In the genomic region with DNA sequence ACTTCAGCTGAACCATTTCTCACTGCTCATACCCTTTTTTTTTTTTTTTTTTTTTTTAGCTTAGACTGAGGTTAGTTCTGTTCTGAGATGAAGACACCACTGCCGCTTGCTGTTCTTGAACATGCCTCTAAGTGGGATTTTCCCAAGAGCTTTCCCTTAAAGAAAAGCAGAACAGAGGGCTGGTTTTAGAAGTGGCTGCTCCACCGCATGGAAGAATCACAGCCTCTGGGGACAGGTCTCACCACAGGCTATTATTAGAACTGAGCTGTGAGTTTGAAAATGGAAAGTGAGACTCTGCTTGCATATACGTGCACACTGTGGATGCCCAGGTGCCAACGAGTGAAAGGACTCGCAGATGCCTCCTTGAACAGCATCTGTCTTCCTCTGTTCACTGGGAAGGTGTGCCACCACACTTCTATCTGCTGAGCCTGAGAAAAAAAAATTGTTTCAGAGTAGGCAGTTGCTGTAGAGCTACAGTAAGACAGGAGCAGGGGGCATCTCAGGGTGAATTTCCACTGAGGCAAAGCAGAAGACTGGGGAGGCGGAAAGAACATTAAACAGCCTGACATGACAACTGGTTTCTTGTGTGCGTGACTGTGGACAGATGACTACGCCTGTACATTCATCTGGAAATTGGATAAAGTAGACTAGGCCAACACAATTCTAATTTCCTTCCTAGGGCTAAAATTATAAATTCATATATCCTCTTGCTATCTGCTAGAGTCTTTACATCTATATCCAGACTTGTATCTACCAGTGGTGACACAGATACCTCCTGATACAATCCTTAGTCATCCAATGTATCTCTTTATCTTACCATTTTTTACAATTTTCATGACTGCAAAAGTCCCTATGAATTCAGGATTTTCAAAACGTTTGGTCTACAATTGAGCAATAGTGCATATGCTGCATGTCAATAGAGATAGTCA, we compare ENCODE assay signal across 12 cellular contexts.
DNase-seq lines count a peak whose midpoint lies in the region; ATAC-seq, FAIRE-seq and TF ChIP-seq lines count a peak whose summit lies in the region.
"Had no signal": no experiment of that assay in that cellular context is flagged by ENCODE, and none has a peak within 500 bp of the region (broad histone marks: within the 10 kb centered on the region; RNA-seq: fewer than 3 reads in every experiment).

No MANE protein-coding gene starts in this region.

- peak; percentile 93 for FAIRE-seq in GM12891 (lab: Jason Lieb, UNC)
- FAIRE-seq: G401.6 had no signal

- no peaks in the 10 kb centered on the region for H3K4me1 ChIP-seq in lower lobe of right lung
- H3K4me1 ChIP-seq in CD8-positive, alpha-beta T cell (ENCODE audit: insufficient read depth, low read length): no peaks in the 10 kb centered on the region
- H3K4me1 ChIP-seq: parathyroid adenoma had no signal

- no peak for TF ChIP-seq POLR2A in GM12891 (IDR thresholded peaks at IDR 0.05; ENCODE audit: low read depth, low read length)

- peak; percentile 96 for ATAC-seq in GM19324 (IDR thresholded peaks at IDR 0.05; ENCODE audit: low FRiP score, unreplicated experiment)
- peak; percentile 76 for ATAC-seq in HG02973 (IDR thresholded peaks at IDR 0.05; ENCODE audit: unreplicated experiment)
- ATAC-seq in lower lobe of right lung: no peak
- ATAC-seq in CD8-positive, alpha-beta T cell: no peak

- no peaks in the 10 kb centered on the region for H3K27me3 Mint-ChIP-seq in CD8-positive, alpha-beta T cell (ENCODE audit: low read depth)
- H3K27me3 Mint-ChIP-seq: brain had no signal

- CTCF ChIA-PET in CD8-positive, alpha-beta T cell (lab: Charles Lee): no interaction called here

- H3K36me3 Mint-ChIP-seq in CD8-positive, alpha-beta T cell: no peaks in the 10 kb centered on the region
- H3K36me3 Mint-ChIP-seq: brain had no signal

- H3K4me3 Mint-ChIP-seq in CD8-positive, alpha-beta T cell: no peak overlapping the region
- H3K4me3 Mint-ChIP-seq: brain; T-helper 1 cell treated with Interleukin-12 subunit alpha and Interleukin-12 subunit beta and Interleukin-4 antibody, amounts not matched to agents 30 μg/mL and 1 μg/mL, for 36 hours had no signal

- no peaks in the 10 kb centered on the region for H3K27me3 ChIP-seq in lower lobe of right lung (ENCODE audit: low read depth)
- no peaks in the 10 kb centered on the region for H3K27me3 ChIP-seq in CD8-positive, alpha-beta T cell (ENCODE audit: insufficient read depth, low read length)

- POLR2A ChIA-PET in CD8-positive, alpha-beta T cell (lab: Charles Lee): no interaction called here

- no peak overlapping the region for H3K27ac ChIP-seq in lower lobe of right lung
- no peak overlapping the region for H3K27ac ChIP-seq in CD8-positive, alpha-beta T cell (ENCODE audit: low read depth, low read length)
- H3K27ac ChIP-seq: parathyroid adenoma had no signal

- TF ChIP-seq CTCF in lower lobe of right lung (IDR thresholded peaks at IDR 0.05): no peak
- no peak for TF ChIP-seq CTCF in CD8-positive, alpha-beta T cell (IDR thresholded peaks at IDR 0.05)

- H3K4me1 Mint-ChIP-seq in CD8-positive, alpha-beta T cell (ENCODE audit: low read depth): peaks cover 3% of the 10 kb centered on the region

- DNase-seq in GM12891 (ENCODE audit: insufficient read length, low spot score) (no peak), RPMI8226 (peak; percentile 18), NCI-H2227 treated with DMSO at 0.1 percent for 48 hours (lab: John Stamatoyannopoulos, UW) (no peak), lower lobe of right lung (no peak), T-helper 1 cell (no peak)
- no peak for DNase-seq in CD8-positive, alpha-beta T cell

- no peaks in the 10 kb centered on the region for H3K9me3 ChIP-seq in lower lobe of right lung
- no peaks in the 10 kb centered on the region for H3K9me3 ChIP-seq in CD8-positive, alpha-beta T cell (ENCODE audit: low read length)

- intact Hi-C loops in lower lobe of right lung (cut with DNase I): no loop called here
- intact Hi-C loops in CD8-positive, alpha-beta T cell (cut with DNase I, micrococcal nuclease): no loop called here

- H3K27ac Mint-ChIP-seq in CD8-positive, alpha-beta T cell: no peak overlapping the region
- H3K27ac Mint-ChIP-seq: T-helper 1 cell treated with Interleukin-12 subunit alpha and Interleukin-12 subunit beta and Interleukin-4 antibody, amounts not matched to agents 30 μg/mL and 1 μg/mL, for 36 hours had no signal

- no peaks in the 10 kb centered on the region for H3K9me3 Mint-ChIP-seq in CD8-positive, alpha-beta T cell
- H3K9me3 Mint-ChIP-seq: brain; T-helper 1 cell treated with Interleukin-12 subunit alpha and Interleukin-12 subunit beta and Interleukin-4 antibody, amounts not matched to agents 30 μg/mL and 1 μg/mL, for 36 hours had no signal

- H3K4me3 ChIP-seq in lower lobe of right lung: no peak overlapping the region
- no peak overlapping the region for H3K4me3 ChIP-seq in CD8-positive, alpha-beta T cell (ENCODE audit: low read depth, low read length)

- H3K36me3 ChIP-seq in lower lobe of right lung: no peaks in the 10 kb centered on the region
- no peaks in the 10 kb centered on the region for H3K36me3 ChIP-seq in CD8-positive, alpha-beta T cell (ENCODE audit: insufficient read depth, low read length)

TF ChIP-seq in GM12891, 5 proteins besides CTCF, POLR2A, EP300 and RAD21:
- TF ChIP-seq POU2F2 (IDR thresholded peaks at IDR 0.05; ENCODE audit: low read depth, low read length) (peak; percentile 57; the same call in 1 of the 2 replicates), TAF1 (IDR thresholded peaks at IDR 0.05; ENCODE audit: low read depth, low read length) (no peak), POLR2AphosphoS5 (IDR thresholded peaks at IDR 0.05; ENCODE audit: low read depth, low read length) (no peak), PAX5 (IDR thresholded peaks at IDR 0.05; ENCODE audit: insufficient read depth, low read length, severe bottlenecking) (no peak), SPI1 (IDR thresholded peaks at IDR 0.05; ENCODE audit: low read depth, low read length) (peak; percentile 86)

Comparison
In these comparisons a context has a peak if more than half of its experiments do, and no peak if none do; other contexts are left out.
1. ATAC-seq: peak in GM19324 (single experiment) and HG02973 (single experiment); none in lower lobe of right lung (0 of 2) and CD8-positive, alpha-beta T cell (single experiment).